6 cellular contexts compared by ENCODE assay signal in the genomic region with DNA sequence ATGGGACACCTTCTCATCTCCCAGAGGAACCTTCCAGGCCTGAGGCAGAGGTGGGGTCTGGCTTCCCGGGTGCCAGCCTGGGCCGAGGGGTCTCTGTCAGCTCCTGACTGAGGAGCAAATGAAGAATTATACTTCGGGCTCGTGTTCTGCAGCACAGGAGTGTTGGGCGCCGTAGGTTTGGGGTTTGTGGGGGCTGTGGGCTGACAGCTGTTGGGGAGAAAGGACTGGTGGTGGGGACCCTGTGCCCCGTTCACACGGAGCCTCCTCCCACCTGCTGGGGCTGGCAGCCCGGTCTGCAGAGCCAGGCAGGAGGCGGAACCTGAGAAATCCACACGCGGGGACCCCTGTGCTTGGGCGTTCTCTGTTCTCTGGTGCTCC.
"Had no signal": no experiment of that assay in that cellular context is flagged by ENCODE, and none has a peak within 500 bp of the region (broad histone marks: within the 10 kb centered on the region; RNA-seq: fewer than 3 reads in every experiment).

No MANE protein-coding gene starts in this region.

- H3K27ac ChIP-seq: brain microvascular endothelial cell, prostate gland, tibial nerve, VCaP had no signal

- H3K27me3 ChIP-seq: adrenal gland, ascending aorta, brain microvascular endothelial cell, tibial nerve had no signal

- H3K4me3 ChIP-seq: prostate gland had no signal

- H3K36me3 ChIP-seq: adrenal gland, ascending aorta, brain microvascular endothelial cell, prostate gland, tibial nerve had no signal

- H3K9me3 ChIP-seq: adrenal gland, ascending aorta, prostate gland, tibial nerve had no signal

- H3K4me1 ChIP-seq: prostate gland had no signal
